ENCODE assay signal across 8 cellular contexts in genomic region chr1:239951518-239952130, GRCh38.
A peak's percentile ranks its signal among the peaks of the same experiment; 100 is the strongest.
DNase-seq lines count a peak whose midpoint lies in the region; ATAC-seq and TF ChIP-seq lines count a peak whose summit lies in the region.

No MANE protein-coding gene starts in this region.

- H3K9me3 Mint-ChIP-seq in immature natural killer cell = no peaks in the 10 kb centered on the region

- no peaks in the 10 kb centered on the region for H3K4me1 Mint-ChIP-seq in immature natural killer cell

- peak; percentile 80 for TF ChIP-seq CTCF in brain microvascular endothelial cell (IDR thresholded peaks at IDR 0.05; ENCODE audit: low read depth, low read length, missing control alignments)

- H3K27me3 Mint-ChIP-seq in immature natural killer cell (ENCODE audit: low read depth in 3 of 3) = peaks cover 0 to 3% (median 0%) of the 10 kb centered on the region in 3 donors

- no peaks in the 10 kb centered on the region for H3K36me3 Mint-ChIP-seq in immature natural killer cell

- peak; percentile 68 for DNase-seq in DMS114 treated with DMSO at 0.1 percent for 48 hours (lab: John Stamatoyannopoulos, UW; ENCODE audit: unreplicated experiment)
- peak; percentile 38 for DNase-seq in MG63
- peak; percentile 77 for DNase-seq in SK-MEL-5 (ENCODE audit: low read depth, low spot score)
- DNase-seq in brain microvascular endothelial cell = peak; percentile 75
- peak; percentile 15 to 24 (median 19) for DNase-seq in immature natural killer cell
- DNase-seq in stimulated activated CD4-positive, alpha-beta T cell treated with anti-CD3 and anti-CD28 coated beads, Interleukin-1b, Interleukin-23, amount 100 ng/mL, for 48 hours = peak; percentile 38
- no peak for DNase-seq in posterior vena cava (ENCODE audit: low spot score)

- intact Hi-C loops in posterior vena cava (cut with DNase I) = no loop called here

- in situ Hi-C loops in SK-MEL-5 (cut with HindIII; ENCODE audit: low pct_unique_long_range_greater_than_20kb, low sequenced_read_pairs) = no loop called here
- in situ Hi-C loops in brain microvascular endothelial cell (cut with HindIII; ENCODE audit: low pct_ligation_motif_present, low sequenced_read_pairs) = no loop called here

- no peak overlapping the region for H3K4me3 ChIP-seq in MG63
- no peak overlapping the region for H3K4me3 ChIP-seq in brain microvascular endothelial cell (ENCODE audit: low read depth, low read length)

- H3K27me3 ChIP-seq in MG63 (peaks cover 4% of the 10 kb centered on the region; the same call in 1 of the 2 replicates), brain microvascular endothelial cell (replicated peaks) (no peaks in the 10 kb centered on the region)

- H3K27ac ChIP-seq in brain microvascular endothelial cell = no peak overlapping the region

- no peaks in the 10 kb centered on the region for H3K9me3 ChIP-seq in MG63

- no peak overlapping the region for H3K27ac Mint-ChIP-seq in immature natural killer cell

- H3K36me3 ChIP-seq in MG63 (no peaks in the 10 kb centered on the region), brain microvascular endothelial cell (replicated peaks) (no peaks in the 10 kb centered on the region)

- no peak overlapping the region for H3K4me3 Mint-ChIP-seq in immature natural killer cell

- ATAC-seq in GM21423 (IDR thresholded peaks at IDR 0.05; ENCODE audit: unreplicated experiment) = peak; percentile 53
